1 cellular context compared by ENCODE assay signal in the genomic region with DNA sequence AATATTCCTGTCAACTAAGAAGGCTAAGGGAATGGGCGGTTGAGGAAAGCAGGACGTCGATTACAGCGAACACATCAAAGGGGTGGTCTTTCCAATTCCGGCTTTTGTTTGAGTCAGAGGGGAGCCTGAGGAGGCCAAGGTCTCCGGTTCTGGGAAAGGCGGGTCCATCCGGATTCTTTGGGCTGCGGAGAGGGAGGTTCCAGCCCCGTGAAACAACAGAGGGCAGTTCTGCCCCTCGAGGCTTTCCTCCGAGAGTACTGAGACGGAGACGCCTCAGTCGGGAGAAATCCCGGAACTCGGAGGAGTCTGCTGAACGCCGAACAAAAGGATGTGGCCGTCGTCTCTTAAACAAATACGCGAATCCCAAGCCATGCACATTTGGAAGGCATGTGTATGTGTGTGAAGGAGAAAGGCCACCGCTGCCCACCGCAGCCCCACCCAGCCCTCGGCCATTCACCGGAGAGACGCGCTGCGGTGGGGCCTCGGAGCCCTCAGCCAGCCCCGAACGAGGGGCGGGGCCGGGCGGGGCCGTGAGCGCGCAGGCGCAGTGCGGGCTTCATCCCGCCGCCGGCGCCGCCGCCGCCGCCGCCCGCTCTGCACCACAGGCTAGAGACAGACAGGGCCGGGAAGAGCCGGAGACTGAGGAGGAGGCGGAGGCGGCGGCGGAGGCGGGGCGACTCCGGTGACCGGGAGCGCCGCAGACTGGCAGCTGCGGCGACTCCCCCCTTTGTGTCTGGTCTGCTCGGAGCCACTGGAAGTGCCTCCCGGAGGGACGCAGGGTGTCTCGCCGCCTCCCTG.
A peak's percentile ranks its signal among the peaks of the same experiment; 100 is the strongest.
TF ChIP-seq lines count a peak whose summit lies in the region.

Gene BMPR2 (plus strand): TSS at position 717 of the 798 bp plus-strand sequence. CDS start 1,148 bp downstream, outside the sequence.

TF ChIP-seq in HepG2, 621 proteins besides CTCF, POLR2A, EP300 and RAD21 (continued from another document and continues in another):
- TF ChIP-seq, protein P1, sequence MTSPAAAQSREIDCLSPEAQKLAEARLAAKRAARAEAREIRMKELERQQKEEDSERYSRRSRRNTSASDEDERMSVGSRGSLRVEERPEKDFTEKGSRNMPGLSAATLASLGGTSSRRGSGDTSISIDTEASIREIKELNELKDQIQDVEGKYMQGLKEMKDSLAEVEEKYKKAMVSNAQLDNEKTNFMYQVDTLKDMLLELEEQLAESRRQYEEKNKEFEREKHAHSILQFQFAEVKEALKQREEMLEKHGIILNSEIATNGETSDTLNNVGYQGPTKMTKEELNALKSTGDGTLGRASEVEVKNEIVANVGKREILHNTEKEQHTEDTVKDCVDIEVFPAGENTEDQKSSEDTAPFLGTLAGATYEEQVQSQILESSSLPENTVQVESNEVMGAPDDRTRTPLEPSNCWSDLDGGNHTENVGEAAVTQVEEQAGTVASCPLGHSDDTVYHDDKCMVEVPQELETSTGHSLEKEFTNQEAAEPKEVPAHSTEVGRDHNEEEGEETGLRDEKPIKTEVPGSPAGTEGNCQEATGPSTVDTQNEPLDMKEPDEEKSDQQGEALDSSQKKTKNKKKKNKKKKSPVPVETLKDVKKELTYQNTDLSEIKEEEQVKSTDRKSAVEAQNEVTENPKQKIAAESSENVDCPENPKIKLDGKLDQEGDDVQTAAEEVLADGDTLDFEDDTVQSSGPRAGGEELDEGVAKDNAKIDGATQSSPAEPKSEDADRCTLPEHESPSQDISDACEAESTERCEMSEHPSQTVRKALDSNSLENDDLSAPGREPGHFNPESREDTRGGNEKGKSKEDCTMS (CRISPR knock-in tag; conservative IDR thresholded peaks at IDR 0.05): 0 out of 2 replicates have a peak, but pooled peaks have one; percentile 42
- TF ChIP-seq KLF12 (CRISPR knock-in tag; IDR thresholded peaks at IDR 0.05; ENCODE audit: borderline replicate concordance) (peak; percentile 88; the same call in 1 of the 2 replicates), ZNF615 (CRISPR knock-in tag; IDR thresholded peaks at IDR 0.05; ENCODE audit: borderline replicate concordance) (peak; percentile 85; the same call in 1 of the 2 replicates), TBP (CRISPR knock-in tag; IDR thresholded peaks at IDR 0.05) (peak; percentile 73; the same call in 1 of the 2 replicates), BCL6 (CRISPR knock-in tag; IDR thresholded peaks at IDR 0.05) (peak; percentile 27; the same call in 1 of the 2 replicates), RARA (CRISPR knock-in tag; IDR thresholded peaks at IDR 0.05) (no peak), KLF13 (CRISPR knock-in tag; IDR thresholded peaks at IDR 0.05) (no peak), PAF1 (CRISPR knock-in tag; IDR thresholded peaks at IDR 0.05) (no peak), ZNF784 (CRISPR knock-in tag; IDR thresholded peaks at IDR 0.05; ENCODE audit: borderline replicate concordance) (0 out of 2 replicates have a peak, but pooled peaks have one; percentile 12), ZNF569 (CRISPR knock-in tag; IDR thresholded peaks at IDR 0.05; ENCODE audit: borderline replicate concordance) (no peak), SP1 (IDR thresholded peaks at IDR 0.05) (no peak), SP1 (CRISPR knock-in tag; IDR thresholded peaks at IDR 0.05) (peak; percentile 45; the same call in 1 of the 2 replicates), TFDP1 (CRISPR knock-in tag; IDR thresholded peaks at IDR 0.05; ENCODE audit: borderline replicate concordance) (peak; percentile 52; the same call in 1 of the 2 replicates), RFXANK (CRISPR knock-in tag; IDR thresholded peaks at IDR 0.05) (0 out of 2 replicates have a peak, but pooled peaks have one; percentile 70), ZIK1 (CRISPR knock-in tag; IDR thresholded peaks at IDR 0.05; ENCODE audit: borderline replicate concordance, low read depth) (0 out of 2 replicates have a peak, but pooled peaks have one; percentile 50), KDM5B (CRISPR knock-in tag; IDR thresholded peaks at IDR 0.05; ENCODE audit: borderline replicate concordance) (no peak), ZBTB1 (CRISPR knock-in tag; IDR thresholded peaks at IDR 0.05; ENCODE audit: borderline replicate concordance) (no peak), ZNF75D (CRISPR knock-in tag; IDR thresholded peaks at IDR 0.05; ENCODE audit: borderline replicate concordance) (peak; percentile 91; the same call in 1 of the 2 replicates), ATF3 (CRISPR knock-in tag; IDR thresholded peaks at IDR 0.05) (peak; percentile 20; the same call in 1 of the 2 replicates), ZNF17 (CRISPR knock-in tag; IDR thresholded peaks at IDR 0.05) (no peak), ZNF337 (CRISPR knock-in tag; IDR thresholded peaks at IDR 0.05; ENCODE audit: borderline replicate concordance, low read depth) (no peak), ASH2L (IDR thresholded peaks at IDR 0.05; ENCODE audit: insufficient read length, low read depth, low read length) (peak; percentile 77), LCORL (IDR thresholded peaks at IDR 0.05) (no peak), LCORL (CRISPR knock-in tag; IDR thresholded peaks at IDR 0.05) (peak; percentile 76; the same call in 1 of the 2 replicates), NAIF1 (CRISPR knock-in tag; IDR thresholded peaks at IDR 0.05; ENCODE audit: borderline replicate concordance) (peak; percentile 77; the same call in 1 of the 2 replicates), CEBPG (CRISPR knock-in tag; IDR thresholded peaks at IDR 0.05) (peak; percentile 38), NR1H2 (CRISPR knock-in tag; IDR thresholded peaks at IDR 0.05; ENCODE audit: borderline replicate concordance, low read depth) (no peak)
- TF ChIP-seq, protein P2, sequence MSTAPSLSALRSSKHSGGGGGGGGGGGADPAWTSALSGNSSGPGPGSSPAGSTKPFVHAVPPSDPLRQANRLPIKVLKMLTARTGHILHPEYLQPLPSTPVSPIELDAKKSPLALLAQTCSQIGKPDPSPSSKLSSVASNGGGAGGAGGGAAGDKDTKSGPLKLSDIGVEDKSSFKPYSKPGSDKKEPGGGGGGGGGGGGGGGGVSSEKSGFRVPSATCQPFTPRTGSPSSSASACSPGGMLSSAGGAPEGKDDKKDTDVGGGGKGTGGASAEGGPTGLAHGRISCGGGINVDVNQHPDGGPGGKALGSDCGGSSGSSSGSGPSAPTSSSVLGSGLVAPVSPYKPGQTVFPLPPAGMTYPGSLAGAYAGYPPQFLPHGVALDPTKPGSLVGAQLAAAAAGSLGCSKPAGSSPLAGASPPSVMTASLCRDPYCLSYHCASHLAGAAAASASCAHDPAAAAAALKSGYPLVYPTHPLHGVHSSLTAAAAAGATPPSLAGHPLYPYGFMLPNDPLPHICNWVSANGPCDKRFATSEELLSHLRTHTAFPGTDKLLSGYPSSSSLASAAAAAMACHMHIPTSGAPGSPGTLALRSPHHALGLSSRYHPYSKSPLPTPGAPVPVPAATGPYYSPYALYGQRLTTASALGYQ (CRISPR knock-in tag; IDR thresholded peaks at IDR 0.05): peak; percentile 4; the same call in 1 of the 2 replicates
- TF ChIP-seq, protein P3, sequence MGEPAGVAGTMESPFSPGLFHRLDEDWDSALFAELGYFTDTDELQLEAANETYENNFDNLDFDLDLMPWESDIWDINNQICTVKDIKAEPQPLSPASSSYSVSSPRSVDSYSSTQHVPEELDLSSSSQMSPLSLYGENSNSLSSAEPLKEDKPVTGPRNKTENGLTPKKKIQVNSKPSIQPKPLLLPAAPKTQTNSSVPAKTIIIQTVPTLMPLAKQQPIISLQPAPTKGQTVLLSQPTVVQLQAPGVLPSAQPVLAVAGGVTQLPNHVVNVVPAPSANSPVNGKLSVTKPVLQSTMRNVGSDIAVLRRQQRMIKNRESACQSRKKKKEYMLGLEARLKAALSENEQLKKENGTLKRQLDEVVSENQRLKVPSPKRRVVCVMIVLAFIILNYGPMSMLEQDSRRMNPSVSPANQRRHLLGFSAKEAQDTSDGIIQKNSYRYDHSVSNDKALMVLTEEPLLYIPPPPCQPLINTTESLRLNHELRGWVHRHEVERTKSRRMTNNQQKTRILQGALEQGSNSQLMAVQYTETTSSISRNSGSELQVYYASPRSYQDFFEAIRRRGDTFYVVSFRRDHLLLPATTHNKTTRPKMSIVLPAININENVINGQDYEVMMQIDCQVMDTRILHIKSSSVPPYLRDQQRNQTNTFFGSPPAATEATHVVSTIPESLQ (CRISPR knock-in tag; conservative IDR thresholded peaks at IDR 0.05): no peak; the same call in 1 of the 2 replicates
- TF ChIP-seq, protein P4, sequence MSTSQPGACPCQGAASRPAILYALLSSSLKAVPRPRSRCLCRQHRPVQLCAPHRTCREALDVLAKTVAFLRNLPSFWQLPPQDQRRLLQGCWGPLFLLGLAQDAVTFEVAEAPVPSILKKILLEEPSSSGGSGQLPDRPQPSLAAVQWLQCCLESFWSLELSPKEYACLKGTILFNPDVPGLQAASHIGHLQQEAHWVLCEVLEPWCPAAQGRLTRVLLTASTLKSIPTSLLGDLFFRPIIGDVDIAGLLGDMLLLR (CRISPR knock-in tag; IDR thresholded peaks at IDR 0.05): 0 out of 2 replicates have a peak, but pooled peaks have one; percentile 61
- TF ChIP-seq, protein P5, sequence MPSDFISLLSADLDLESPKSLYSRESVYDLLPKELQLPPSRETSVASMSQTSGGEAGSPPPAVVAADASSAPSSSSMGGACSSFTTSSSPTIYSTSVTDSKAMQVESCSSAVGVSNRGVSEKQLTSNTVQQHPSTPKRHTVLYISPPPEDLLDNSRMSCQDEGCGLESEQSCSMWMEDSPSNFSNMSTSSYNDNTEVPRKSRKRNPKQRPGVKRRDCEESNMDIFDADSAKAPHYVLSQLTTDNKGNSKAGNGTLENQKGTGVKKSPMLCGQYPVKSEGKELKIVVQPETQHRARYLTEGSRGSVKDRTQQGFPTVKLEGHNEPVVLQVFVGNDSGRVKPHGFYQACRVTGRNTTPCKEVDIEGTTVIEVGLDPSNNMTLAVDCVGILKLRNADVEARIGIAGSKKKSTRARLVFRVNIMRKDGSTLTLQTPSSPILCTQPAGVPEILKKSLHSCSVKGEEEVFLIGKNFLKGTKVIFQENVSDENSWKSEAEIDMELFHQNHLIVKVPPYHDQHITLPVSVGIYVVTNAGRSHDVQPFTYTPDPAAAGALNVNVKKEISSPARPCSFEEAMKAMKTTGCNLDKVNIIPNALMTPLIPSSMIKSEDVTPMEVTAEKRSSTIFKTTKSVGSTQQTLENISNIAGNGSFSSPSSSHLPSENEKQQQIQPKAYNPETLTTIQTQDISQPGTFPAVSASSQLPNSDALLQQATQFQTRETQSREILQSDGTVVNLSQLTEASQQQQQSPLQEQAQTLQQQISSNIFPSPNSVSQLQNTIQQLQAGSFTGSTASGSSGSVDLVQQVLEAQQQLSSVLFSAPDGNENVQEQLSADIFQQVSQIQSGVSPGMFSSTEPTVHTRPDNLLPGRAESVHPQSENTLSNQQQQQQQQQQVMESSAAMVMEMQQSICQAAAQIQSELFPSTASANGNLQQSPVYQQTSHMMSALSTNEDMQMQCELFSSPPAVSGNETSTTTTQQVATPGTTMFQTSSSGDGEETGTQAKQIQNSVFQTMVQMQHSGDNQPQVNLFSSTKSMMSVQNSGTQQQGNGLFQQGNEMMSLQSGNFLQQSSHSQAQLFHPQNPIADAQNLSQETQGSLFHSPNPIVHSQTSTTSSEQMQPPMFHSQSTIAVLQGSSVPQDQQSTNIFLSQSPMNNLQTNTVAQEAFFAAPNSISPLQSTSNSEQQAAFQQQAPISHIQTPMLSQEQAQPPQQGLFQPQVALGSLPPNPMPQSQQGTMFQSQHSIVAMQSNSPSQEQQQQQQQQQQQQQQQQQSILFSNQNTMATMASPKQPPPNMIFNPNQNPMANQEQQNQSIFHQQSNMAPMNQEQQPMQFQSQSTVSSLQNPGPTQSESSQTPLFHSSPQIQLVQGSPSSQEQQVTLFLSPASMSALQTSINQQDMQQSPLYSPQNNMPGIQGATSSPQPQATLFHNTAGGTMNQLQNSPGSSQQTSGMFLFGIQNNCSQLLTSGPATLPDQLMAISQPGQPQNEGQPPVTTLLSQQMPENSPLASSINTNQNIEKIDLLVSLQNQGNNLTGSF (CRISPR knock-in tag; IDR thresholded peaks at IDR 0.05): 0 out of 2 replicates have a peak, but pooled peaks have one; percentile 38
- TF ChIP-seq, protein P6, sequence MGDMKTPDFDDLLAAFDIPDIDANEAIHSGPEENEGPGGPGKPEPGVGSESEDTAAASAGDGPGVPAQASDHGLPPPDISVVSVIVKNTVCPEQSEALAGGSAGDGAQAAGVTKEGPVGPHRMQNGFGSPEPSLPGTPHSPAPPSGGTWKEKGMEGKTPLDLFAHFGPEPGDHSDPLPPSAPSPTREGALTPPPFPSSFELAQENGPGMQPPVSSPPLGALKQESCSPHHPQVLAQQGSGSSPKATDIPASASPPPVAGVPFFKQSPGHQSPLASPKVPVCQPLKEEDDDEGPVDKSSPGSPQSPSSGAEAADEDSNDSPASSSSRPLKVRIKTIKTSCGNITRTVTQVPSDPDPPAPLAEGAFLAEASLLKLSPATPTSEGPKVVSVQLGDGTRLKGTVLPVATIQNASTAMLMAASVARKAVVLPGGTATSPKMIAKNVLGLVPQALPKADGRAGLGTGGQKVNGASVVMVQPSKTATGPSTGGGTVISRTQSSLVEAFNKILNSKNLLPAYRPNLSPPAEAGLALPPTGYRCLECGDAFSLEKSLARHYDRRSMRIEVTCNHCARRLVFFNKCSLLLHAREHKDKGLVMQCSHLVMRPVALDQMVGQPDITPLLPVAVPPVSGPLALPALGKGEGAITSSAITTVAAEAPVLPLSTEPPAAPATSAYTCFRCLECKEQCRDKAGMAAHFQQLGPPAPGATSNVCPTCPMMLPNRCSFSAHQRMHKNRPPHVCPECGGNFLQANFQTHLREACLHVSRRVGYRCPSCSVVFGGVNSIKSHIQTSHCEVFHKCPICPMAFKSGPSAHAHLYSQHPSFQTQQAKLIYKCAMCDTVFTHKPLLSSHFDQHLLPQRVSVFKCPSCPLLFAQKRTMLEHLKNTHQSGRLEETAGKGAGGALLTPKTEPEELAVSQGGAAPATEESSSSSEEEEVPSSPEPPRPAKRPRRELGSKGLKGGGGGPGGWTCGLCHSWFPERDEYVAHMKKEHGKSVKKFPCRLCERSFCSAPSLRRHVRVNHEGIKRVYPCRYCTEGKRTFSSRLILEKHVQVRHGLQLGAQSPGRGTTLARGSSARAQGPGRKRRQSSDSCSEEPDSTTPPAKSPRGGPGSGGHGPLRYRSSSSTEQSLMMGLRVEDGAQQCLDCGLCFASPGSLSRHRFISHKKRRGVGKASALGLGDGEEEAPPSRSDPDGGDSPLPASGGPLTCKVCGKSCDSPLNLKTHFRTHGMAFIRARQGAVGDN (CRISPR knock-in tag; IDR thresholded peaks at IDR 0.05): peak; percentile 78
